Comparison of ENCODE assay signal across 11 cellular contexts in genomic region chr19:30406220-30406944, GRCh38. TPM values are rescaled to one million over a fixed set of nuclear protein-coding genes. Genes with fewer than 3 reads are reported as not detected.
DNase-seq lines count a peak whose midpoint lies in the region; ATAC-seq and TF ChIP-seq lines count a peak whose summit lies in the region.
"Had no signal": no experiment of that assay in that cellular context is flagged by ENCODE, and none has a peak within 500 bp of the region (broad histone marks: within the 10 kb centered on the region; RNA-seq: fewer than 3 reads in every experiment).

No MANE protein-coding gene starts in this region.

- DNase-seq in GM23248 (peak; percentile 50), RPMI8226 (peak; percentile 3), iPS DF 6.9 (ENCODE audit: low read depth, low spot score) (peak; percentile 13), substantia nigra (lab: John Stamatoyannopoulos, UW) (peak in 39 of 49 donors; percentile 9 to 79 (median 42)), NCI-H1694 treated with DMSO at 0.1 percent for 48 hours (lab: John Stamatoyannopoulos, UW) (no peak), RWPE1 (ENCODE audit: low spot score) (no peak), suprapubic skin (ENCODE audit: low spot score in 2 of 2) (no peak)
- DNase-seq: Kasumi-1; stimulated activated CD8-positive, alpha-beta memory T cell treated with anti-CD3 and anti-CD28 coated beads, Interleukin-4, amount 100 ng/mL, for 48 hours had no signal

- no peaks in the 10 kb centered on the region for H3K9me2 ChIP-seq in GM23248 (ENCODE audit: insufficient read depth)

- H4K20me1 ChIP-seq in GM23248 (ENCODE audit: insufficient read depth) = no peaks in the 10 kb centered on the region

- in situ Hi-C loops in GM23248 (cut with MboI) = no loop called here

- H3K4me3 ChIP-seq in GM23248 (no peak overlapping the region), iPS DF 6.9 (ENCODE audit: low read length) (no peak overlapping the region), suprapubic skin (no peak overlapping the region)

- no peaks in the 10 kb centered on the region for H3F3A ChIP-seq in GM23248 (ENCODE audit: insufficient read depth)

- H3K4me1 ChIP-seq in GM23248 (ENCODE audit: insufficient read depth) (no peaks in the 10 kb centered on the region), iPS DF 6.9 (ENCODE audit: control insufficient read depth, insufficient read depth, low read length) (no peaks in the 10 kb centered on the region), suprapubic skin (no peaks in the 10 kb centered on the region)

- no peak overlapping the region for H3K27ac ChIP-seq in GM23248
- no peak overlapping the region for H3K27ac ChIP-seq in iPS DF 6.9 (ENCODE audit: low read length)
- peak overlapping the region; percentile 80 for H3K27ac ChIP-seq in substantia nigra (ENCODE audit: low read depth, low read length, poor library complexity, severe bottlenecking)
- no peak overlapping the region for H3K27ac ChIP-seq in RWPE1
- no peak overlapping the region for H3K27ac ChIP-seq in suprapubic skin

- H3K36me3 ChIP-seq in GM23248 (ENCODE audit: low read depth) (no peaks in the 10 kb centered on the region), iPS DF 6.9 (ENCODE audit: control insufficient read depth, insufficient read depth, low read length) (no peaks in the 10 kb centered on the region), suprapubic skin (no peaks in the 10 kb centered on the region)

- H3K9me3 ChIP-seq in GM23248 (ENCODE audit: low read depth) (no peaks in the 10 kb centered on the region), iPS DF 6.9 (ENCODE audit: control insufficient read depth, insufficient read depth, low read length) (no peaks in the 10 kb centered on the region), suprapubic skin (no peaks in the 10 kb centered on the region)

- WGBS in GM23248 (ENCODE audit: low coverage in 1 of 2, low lambda C conversion rate in 2 of 2, missing lambda C conversion rate in 2 of 2), 2 experiments = 50 to 54% methylated on average over 12 of the region's 12 CpGs
- WGBS in iPS DF 6.9 (ENCODE audit: insufficient coverage, insufficient read length) = no CpG with 5 or more reads among the region's 12 CpGs
- 59% methylated on average over 10 of the region's 12 CpGs for WGBS in suprapubic skin

- POLR2A ChIA-PET in RWPE1 (lab: Yijun Ruan, JAX; ENCODE audit: low non-redundant PET) = no interaction called here

- TF ChIP-seq EP300 in suprapubic skin (IDR thresholded peaks at IDR 0.05) = no peak

- H2AFZ ChIP-seq in GM23248 = no peak overlapping the region

- H3K79me2 ChIP-seq in GM23248 (ENCODE audit: insufficient read depth) = no peaks in the 10 kb centered on the region

- no peak overlapping the region for H3K9ac ChIP-seq in GM23248

- H3K27me3 ChIP-seq in GM23248 (replicated peaks; ENCODE audit: insufficient read depth) (no peaks in the 10 kb centered on the region), iPS DF 6.9 (ENCODE audit: control insufficient read depth, insufficient read depth, low read length) (0 out of 2 replicates have a peak, but pooled peaks cover 1% of the 10 kb centered on the region), suprapubic skin (peaks cover 4% of the 10 kb centered on the region)

- no peak for TF ChIP-seq POLR2A in suprapubic skin (IDR thresholded peaks at IDR 0.05)

- H3K4me2 ChIP-seq in GM23248 (ENCODE audit: unreplicated experiment) = no peak overlapping the region

- ATAC-seq in HG03159 (IDR thresholded peaks at IDR 0.05; ENCODE audit: unreplicated experiment) = no peak

- TF ChIP-seq CTCF in RWPE1 (conservative IDR thresholded peaks at IDR 0.05; ENCODE audit: low read depth) (no peak), suprapubic skin (IDR thresholded peaks at IDR 0.05) (peak in 1 of 2 donors; percentile 30)

- CTCF ChIA-PET in RWPE1 (lab: Yijun Ruan, JAX) = interaction anchor here (0.5 kb wide), 1 partner anchor 251 kb away, joined by 5 read pairs; no protein-coding TSS in a partner anchor

RNA-seq across cellular contexts. Expression of gene ZNF536, which starts 34.2 kb away (rescaled TPM):
- total RNA-seq in GM23248 (2014; rRNA removed; shearing (Covaris generic)) = 0.13 and 0.43 TPM in 2 replicates
- 0.11 and 0.35 TPM in 2 replicates for polyA plus RNA-seq in GM23248 (2016; fragmentation: Nextera tagmentation; extraction: Ambion mirVana)
- 1 to 10 TPM in 1 of 4 donors, under 1 TPM in 3; 0.10 to 1.5 (median 0.51) TPM for total RNA-seq in suprapubic skin
- total RNA-seq: mononuclear cell had no signal

Comparison
In these comparisons a context has a peak if more than half of its experiments do, and no peak if none do; other contexts are left out.
1. DNase-seq: peak in GM23248 (single experiment), RPMI8226 (single experiment), iPS DF 6.9 (single experiment) and substantia nigra (39 of 49); none in NCI-H1694 treated with DMSO at 0.1 percent for 48 hours (single experiment), RWPE1 (single experiment) and suprapubic skin (0 of 2).